Comparison of ENCODE assay signal across 1 cellular context in the genomic region with DNA sequence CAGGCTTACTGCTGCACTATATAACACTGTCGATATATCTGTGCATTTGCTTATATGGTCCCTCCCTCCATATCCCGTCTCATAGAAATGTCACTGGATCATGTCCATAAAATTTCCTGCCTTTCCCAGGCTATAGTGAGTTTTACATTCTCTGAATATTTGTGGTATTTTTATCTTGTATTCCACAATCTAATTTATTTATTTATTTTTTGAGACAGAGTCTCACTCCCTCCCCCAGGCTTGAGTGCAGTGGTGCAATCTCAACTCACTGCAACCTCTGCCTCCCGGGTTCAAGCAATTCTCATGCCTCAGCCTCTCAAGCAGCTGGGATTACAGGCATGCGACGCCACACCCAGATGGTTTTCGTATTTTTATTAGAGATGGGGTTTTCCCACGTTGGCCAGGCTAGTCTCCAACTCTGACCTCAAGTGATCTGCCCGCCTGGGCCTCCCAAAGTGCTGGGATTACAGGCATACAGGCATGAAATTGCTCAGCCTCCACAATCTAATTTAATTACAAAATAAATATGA.
TF ChIP-seq lines count a peak whose summit lies in the region.

No MANE protein-coding gene starts in this region.

TF ChIP-seq in A549, 52 proteins besides CTCF, POLR2A, EP300 and RAD21 (continued from another document):
- no peak for TF ChIP-seq EHMT2 (IDR thresholded peaks at IDR 0.05; ENCODE audit: low read depth)
